In genomic region chr2:188285049-188285448, GRCh38 we compare ENCODE assay signal across 17 cellular contexts. TPM values are rescaled to one million over a fixed set of nuclear protein-coding genes. Genes with fewer than 3 reads are reported as not detected.
"Had no signal": no experiment of that assay in that cellular context is flagged by ENCODE, and none has a peak within 500 bp of the region (broad histone marks: within the 10 kb centered on the region; RNA-seq: fewer than 3 reads in every experiment).

No MANE protein-coding gene starts in this region.

- H3K36me3 Mint-ChIP-seq: activated naive CD4-positive, alpha-beta T cell treated with anti-CD3 and anti-CD28 coated beads, Interleukin-2, amount 10 ng/mL, durations not matched to agents 7 days and 5 days; natural killer cell had no signal

- H3K9me3 Mint-ChIP-seq: activated naive CD4-positive, alpha-beta T cell treated with anti-CD3 and anti-CD28 coated beads, Interleukin-2, amount 10 ng/mL, durations not matched to agents 7 days and 5 days had no signal

- H3K27ac Mint-ChIP-seq: activated naive CD4-positive, alpha-beta T cell treated with anti-CD3 and anti-CD28 coated beads, Interleukin-2, amount 10 ng/mL, durations not matched to agents 7 days and 5 days; activated T-cell treated with anti-CD3 and anti-CD28 coated beads, Interleukin-2, amount 50 U/mL, for 24 hours; endodermal cell; natural killer cell had no signal

- H3K9me3 ChIP-seq: suprapubic skin had no signal

- H3K27ac ChIP-seq: dorsolateral prefrontal cortex, left ventricle myocardium inferior, skin epidermis, suprapubic skin, upper lobe of left lung had no signal

- H3K4me3 Mint-ChIP-seq: activated naive CD4-positive, alpha-beta T cell treated with anti-CD3 and anti-CD28 coated beads, Interleukin-2, amount 10 ng/mL, durations not matched to agents 7 days and 5 days; activated T-cell treated with anti-CD3 and anti-CD28 coated beads, Interleukin-2, amount 50 U/mL, for 24 hours; endodermal cell; natural killer cell had no signal

- DNase-seq: activated CD4-positive, alpha-beta T cell treated with anti-CD3 and anti-CD28 coated beads for 1 hour; activated CD4-positive, alpha-beta T cell treated with anti-CD3 and anti-CD28 coated beads, Interleukin-2, amount 50 U/mL, for 48 hours; activated naive CD4-positive, alpha-beta T cell treated with anti-CD3 and anti-CD28 coated beads, Interleukin-2, amount 10 ng/mL, durations not matched to agents 7 days and 5 days; activated T-cell treated with anti-CD3 and anti-CD28 coated beads, Interleukin-2, amount 50 U/mL, for 24 hours; dorsolateral prefrontal cortex; endodermal cell; erythroblast; kidney; left ventricle myocardium inferior; natural killer cell; right cardiac atrium; stimulated activated CD4-positive, alpha-beta T cell treated with anti-CD3 and anti-CD28 coated beads, Interleukin-4, amount 100 ng/mL, for 4 hours; stimulated activated CD8-positive, alpha-beta memory T cell treated with anti-CD3 and anti-CD28 coated beads, Interleukin-4, amount 100 ng/mL, for 48 hours; stimulated activated naive CD8-positive, alpha-beta T cell treated with anti-CD3 and anti-CD28 coated beads, Interleukin-15, Interleukin-2, amounts not matched to agents 100 U/mL and 50 U/mL, for 24 hours; upper lobe of left lung had no signal

- H3K4me1 Mint-ChIP-seq: activated naive CD4-positive, alpha-beta T cell treated with anti-CD3 and anti-CD28 coated beads, Interleukin-2, amount 10 ng/mL, durations not matched to agents 7 days and 5 days; natural killer cell had no signal

- H3K27me3 Mint-ChIP-seq: activated naive CD4-positive, alpha-beta T cell treated with anti-CD3 and anti-CD28 coated beads, Interleukin-2, amount 10 ng/mL, durations not matched to agents 7 days and 5 days had no signal

- ATAC-seq: natural killer cell; stimulated activated naive CD8-positive, alpha-beta T cell treated with anti-CD3 and anti-CD28 coated beads, Interleukin-15, Interleukin-2, amounts not matched to agents 100 U/mL and 50 U/mL, for 24 hours had no signal

- H3K4me3 ChIP-seq: dorsolateral prefrontal cortex, left ventricle myocardium inferior, skin epidermis, suprapubic skin, upper lobe of left lung had no signal

- H3K27me3 ChIP-seq: dorsolateral prefrontal cortex, suprapubic skin, upper lobe of left lung had no signal

- H3K4me1 ChIP-seq: left ventricle myocardium inferior, suprapubic skin, upper lobe of left lung had no signal

- H3K36me3 ChIP-seq: left ventricle myocardium inferior, suprapubic skin, upper lobe of left lung had no signal

RNA-seq across cellular contexts. Expression of gene GULP1, which starts 6.6 kb away (rescaled TPM):
- total RNA-seq: natural killer cell had no signal
